ENCODE assay signal across 11 cellular contexts in genomic region chr1:168520052-168520751, GRCh38. TPM values are rescaled to one million over a fixed set of nuclear protein-coding genes. Genes with fewer than 3 reads are reported as not detected.
DNase-seq lines count a peak whose midpoint lies in the region; ATAC-seq lines count a peak whose summit lies in the region.
"Had no signal": no experiment of that assay in that cellular context is flagged by ENCODE, and none has a peak within 500 bp of the region (broad histone marks: within the 10 kb centered on the region; RNA-seq: fewer than 3 reads in every experiment).

No MANE protein-coding gene starts in this region.

- H3K4me1 ChIP-seq in CD8-positive, alpha-beta memory T cell (ENCODE audit: insufficient read depth, low read length), result peaks cover 61% of the 10 kb centered on the region
- H3K4me1 ChIP-seq in naive thymus-derived CD4-positive, alpha-beta T cell (ENCODE audit: control insufficient read depth in 2 of 2, insufficient read depth in 2 of 2, low read length in 2 of 2), result peaks cover 42 to 53% of the 10 kb centered on the region in 2 donors

- no peak overlapping the region for H3K4me3 ChIP-seq in CD8-positive, alpha-beta memory T cell (ENCODE audit: low read length)
- peak overlapping the region; percentile 21 for H3K4me3 ChIP-seq in naive thymus-derived CD4-positive, alpha-beta T cell (ENCODE audit: low read length)

- DNase-seq in CD8-positive, alpha-beta memory T cell, result peak; percentile 21 to 77 (median 27)
- peak; percentile 81 for DNase-seq in activated CD8-positive, alpha-beta memory T cell treated with anti-CD3 and anti-CD28 coated beads for 24 hours
- peak in 4 of 9 donors; percentile 7 to 17 (median 11) for DNase-seq in naive thymus-derived CD4-positive, alpha-beta T cell
- no peak for DNase-seq in NCI-H2081 (lab: John Stamatoyannopoulos, UW)
- DNase-seq: IMR-90, NCI-H510A had no signal

- H3K36me3 ChIP-seq in CD8-positive, alpha-beta memory T cell (ENCODE audit: insufficient read depth, low read length), result no peaks in the 10 kb centered on the region
- no peaks in the 10 kb centered on the region for H3K36me3 ChIP-seq in naive thymus-derived CD4-positive, alpha-beta T cell (ENCODE audit: control insufficient read depth in 2 of 3, insufficient read depth in 3 of 3, low read length in 3 of 3)

- POLR2A ChIA-PET in CD8-positive, alpha-beta memory T cell (lab: Charles Lee), result interaction anchor here (0.6 to 2.4 kb wide), 2 partner anchors 15 to 80 kb away, joined by 3 to 11 read pairs; no protein-coding TSS in a partner anchor
- POLR2A ChIA-PET in naive thymus-derived CD4-positive, alpha-beta T cell (lab: Charles Lee), result interaction anchor here (0.9 to 2.1 kb wide), 2 partner anchors 11 to 76 kb away, joined by 4 to 11 read pairs; no protein-coding TSS in a partner anchor

- peaks cover 0 to 16% (median 5%) of the 10 kb centered on the region in 3 donors for H3K36me3 Mint-ChIP-seq in CD8-positive, alpha-beta memory T cell
- peaks cover 0 to 20% (median 4%) of the 10 kb centered on the region in 5 donors for H3K36me3 Mint-ChIP-seq in naive thymus-derived CD4-positive, alpha-beta T cell

- H3K27ac Mint-ChIP-seq in CD8-positive, alpha-beta memory T cell, result peak overlapping the region; percentile 63 to 97 (median 85)
- peak overlapping the region; percentile 83 to 94 (median 89) for H3K27ac Mint-ChIP-seq in naive thymus-derived CD4-positive, alpha-beta T cell

- no peak overlapping the region for H3K27ac ChIP-seq in CD8-positive, alpha-beta memory T cell (ENCODE audit: low read depth, low read length)
- peak overlapping the region; percentile 64 for H3K27ac ChIP-seq in naive thymus-derived CD4-positive, alpha-beta T cell (ENCODE audit: low read depth, low read length)
- H3K27ac ChIP-seq: C4-2B had no signal

- H3K27me3 ChIP-seq in CD8-positive, alpha-beta memory T cell (ENCODE audit: insufficient read depth, low read length, poor library complexity, severe bottlenecking), result no peaks in the 10 kb centered on the region
- no peaks in the 10 kb centered on the region for H3K27me3 ChIP-seq in naive thymus-derived CD4-positive, alpha-beta T cell (ENCODE audit: control insufficient read depth in 2 of 2, insufficient read depth in 2 of 2, low read length in 2 of 2)

- H3K9me3 Mint-ChIP-seq in CD8-positive, alpha-beta memory T cell, result peaks cover 2 to 14% (median 8%) of the 10 kb centered on the region in 5 donors
- peaks cover 0 to 15% (median 10%) of the 10 kb centered on the region in 11 donors for H3K9me3 Mint-ChIP-seq in naive thymus-derived CD4-positive, alpha-beta T cell

- intact Hi-C loops in naive thymus-derived CD4-positive, alpha-beta T cell (cut with micrococcal nuclease), result loop anchor here in 1 of 2 donors (1.0 to 2.0 kb wide), 2 partner anchors 15 to 19 kb away; no protein-coding TSS in a partner anchor

- CTCF ChIA-PET in CD8-positive, alpha-beta memory T cell (lab: Charles Lee), result interaction anchor here (1.0 to 2.7 kb wide), 6 partner anchors 11 to 178 kb away, joined by 4 to 8 read pairs (median 6); no protein-coding TSS in a partner anchor
- CTCF ChIA-PET in naive thymus-derived CD4-positive, alpha-beta T cell (lab: Charles Lee), result no interaction called here

- no peaks in the 10 kb centered on the region for H3K27me3 Mint-ChIP-seq in CD8-positive, alpha-beta memory T cell
- H3K27me3 Mint-ChIP-seq in naive thymus-derived CD4-positive, alpha-beta T cell, result peaks cover 0 to 2% (median 0%) of the 10 kb centered on the region in 5 donors

- ATAC-seq in HG02610 (IDR thresholded peaks at IDR 0.05; ENCODE audit: unreplicated experiment) (peak; percentile 60), GM18517 (IDR thresholded peaks at IDR 0.05; ENCODE audit: unreplicated experiment) (no peak), GM21576 (IDR thresholded peaks at IDR 0.05; ENCODE audit: unreplicated experiment) (no peak), GM21367 (IDR thresholded peaks at IDR 0.05; ENCODE audit: unreplicated experiment) (no peak)
- ATAC-seq in naive thymus-derived CD4-positive, alpha-beta T cell, result peak; percentile 87

- no peaks in the 10 kb centered on the region for H3K9me3 ChIP-seq in CD8-positive, alpha-beta memory T cell (ENCODE audit: low read length)
- no peaks in the 10 kb centered on the region for H3K9me3 ChIP-seq in naive thymus-derived CD4-positive, alpha-beta T cell (ENCODE audit: control insufficient read depth in 2 of 3, low read length in 3 of 3)

- H3K4me1 Mint-ChIP-seq in CD8-positive, alpha-beta memory T cell, result peaks cover 67 to 88% (median 72%) of the 10 kb centered on the region in 3 donors
- H3K4me1 Mint-ChIP-seq in naive thymus-derived CD4-positive, alpha-beta T cell, result peaks cover 45 to 64% (median 57%) of the 10 kb centered on the region in 7 donors

- H3K4me3 Mint-ChIP-seq in CD8-positive, alpha-beta memory T cell, result peak overlapping the region; percentile 62 to 87 (median 80)
- peak overlapping the region; percentile 54 to 93 (median 68) for H3K4me3 Mint-ChIP-seq in naive thymus-derived CD4-positive, alpha-beta T cell

RNA-seq across cellular contexts. Expression of gene XCL2, which starts 23.6 kb away (rescaled TPM):
- total RNA-seq in CD8-positive, alpha-beta memory T cell, result 100 to 1,000 TPM; 316 to 350 TPM
- polyA plus RNA-seq in CD8-positive, alpha-beta memory T cell, result 90.6 TPM
- 1 to 10 TPM in 3 of 5 experiments, not detected in 2; 2.7 to 7.0 (median 3.0) TPM for total RNA-seq in naive thymus-derived CD4-positive, alpha-beta T cell
- polyA plus RNA-seq in naive thymus-derived CD4-positive, alpha-beta T cell, result under 1 TPM in 1 of 2 donors, not detected in 1; 0.61 TPM
- total RNA-seq: IMR-90 had no signal
- polyA plus RNA-seq: IMR-90 had no signal

RNA-seq across cellular contexts. Expression of gene XCL1, which starts 56.2 kb away (rescaled TPM):
- 100 to 1,000 TPM; 242 to 258 TPM for total RNA-seq in CD8-positive, alpha-beta memory T cell
- 30.3 TPM for polyA plus RNA-seq in CD8-positive, alpha-beta memory T cell
- total RNA-seq in naive thymus-derived CD4-positive, alpha-beta T cell, result 1 to 10 TPM in 2 of 5 experiments, under 1 TPM in 2, not detected in 1; 0.32 to 2.6 (median 1.4) TPM
- polyA plus RNA-seq in naive thymus-derived CD4-positive, alpha-beta T cell, result under 1 TPM in 1 of 2 donors, not detected in 1; 0.15 TPM
- total RNA-seq: IMR-90 had no signal
- polyA plus RNA-seq: IMR-90 had no signal

Comparison
In these comparisons a context has a peak if more than half of its experiments do, and no peak if none do; other contexts are left out.
1. DNase-seq: peak in CD8-positive, alpha-beta memory T cell (5 of 5) and activated CD8-positive, alpha-beta memory T cell treated with anti-CD3 and anti-CD28 coated beads for 24 hours (single experiment); none in NCI-H2081 (0 of 2).
2. ATAC-seq: peak in HG02610 (single experiment) and naive thymus-derived CD4-positive, alpha-beta T cell (single experiment); none in GM18517 (single experiment), GM21576 (single experiment) and GM21367 (single experiment).
3. RNA of gene XCL2, which starts 23.6 kb away (total RNA-seq): 316 to 350 TPM in CD8-positive, alpha-beta memory T cell; 2.7 to 7.0 TPM in naive thymus-derived CD4-positive, alpha-beta T cell; every median in the first group is over 10 times any median in the second.
4. RNA of gene XCL1, which starts 56.2 kb away (total RNA-seq): 242 to 258 TPM in CD8-positive, alpha-beta memory T cell; 0.32 to 2.6 TPM in naive thymus-derived CD4-positive, alpha-beta T cell; every median in the first group is over 10 times any median in the second.